In genomic region chr1:213852107-213852506, GRCh38 we compare ENCODE assay signal across 21 cellular contexts.
"Had no signal": no experiment of that assay in that cellular context is flagged by ENCODE, and none has a peak within 500 bp of the region (broad histone marks: within the 10 kb centered on the region; RNA-seq: fewer than 3 reads in every experiment).

No MANE protein-coding gene starts in this region.

- H3K27me3 Mint-ChIP-seq: stimulated activated naive B cell treated with anti-CD40 and anti-IgM and Interleukin-4, amounts not matched to agents 10 μg/mL and 1 μg/mL and 100 μg/mL, for 72 hours had no signal

- H3K4me1 Mint-ChIP-seq: endodermal cell; mesothelial cell of epicardium; stimulated activated naive B cell treated with anti-CD40 and anti-IgM and Interleukin-4, amounts not matched to agents 10 μg/mL and 1 μg/mL and 100 μg/mL, for 72 hours; WTC11 had no signal

- H3K4me1 ChIP-seq: adrenal gland, foreskin keratinocyte, sigmoid colon, tibial nerve had no signal

- ATAC-seq: foreskin keratinocyte; left lobe of liver; stimulated activated naive B cell treated with anti-CD40 and anti-IgM and Interleukin-4, amounts not matched to agents 10 μg/mL and 1 μg/mL and 100 μg/mL, for 72 hours; WTC11 had no signal

- H3K4me3 Mint-ChIP-seq: endodermal cell; mesothelial cell of epicardium; nephron progenitor cell; stimulated activated naive B cell treated with anti-CD40 and anti-IgM and Interleukin-4, amounts not matched to agents 10 μg/mL and 1 μg/mL and 100 μg/mL, for 72 hours; T-helper 2 cell treated with Interferon-gamma antibody and Interleukin-4, amounts not matched to agents 5 μg/mL and 100 μg/mL, for 36 hours; WTC11 had no signal

- H3K9me3 Mint-ChIP-seq: endodermal cell; mesothelial cell of epicardium; nephron progenitor cell; T-helper 2 cell treated with Interferon-gamma antibody and Interleukin-4, amounts not matched to agents 5 μg/mL and 100 μg/mL, for 36 hours; WTC11 had no signal

- H3K4me3 ChIP-seq: adrenal gland, dorsolateral prefrontal cortex, lung, sigmoid colon, tibial nerve had no signal

- H3K27ac Mint-ChIP-seq: endodermal cell; mesothelial cell of epicardium; nephron progenitor cell; stimulated activated naive B cell treated with anti-CD40 and anti-IgM and Interleukin-4, amounts not matched to agents 10 μg/mL and 1 μg/mL and 100 μg/mL, for 72 hours; T-helper 2 cell treated with Interferon-gamma antibody and Interleukin-4, amounts not matched to agents 5 μg/mL and 100 μg/mL, for 36 hours; WTC11 had no signal

- H3K27ac ChIP-seq: adrenal gland, dorsolateral prefrontal cortex, epithelial cell of prostate, foreskin keratinocyte, sigmoid colon, tibial nerve had no signal

- H3K36me3 ChIP-seq: adrenal gland, sigmoid colon, tibial nerve had no signal

- H3K27me3 ChIP-seq: adrenal gland, foreskin keratinocyte, sigmoid colon, tibial nerve had no signal

- H3K9me3 ChIP-seq: adrenal gland, sigmoid colon, tibial nerve had no signal

- DNase-seq: activated CD4-positive, alpha-beta T cell treated with anti-CD3 and anti-CD28 coated beads for 4 hours; adrenal gland; dorsolateral prefrontal cortex; endodermal cell; foreskin keratinocyte; glutamatergic neuron; hypothalamus; kidney; nephron progenitor cell; nucleus accumbens; sigmoid colon; stimulated activated CD4-positive, alpha-beta T cell treated with anti-CD3 and anti-CD28 coated beads, Interleukin-4, amount 100 ng/mL, for 24 hours; stimulated activated naive B cell treated with anti-CD40 and anti-IgM and Interleukin-4, amounts not matched to agents 10 μg/mL and 1 μg/mL and 100 μg/mL, for 72 hours; SW 1271 had no signal

- H3K36me3 Mint-ChIP-seq: mesothelial cell of epicardium; stimulated activated naive B cell treated with anti-CD40 and anti-IgM and Interleukin-4, amounts not matched to agents 10 μg/mL and 1 μg/mL and 100 μg/mL, for 72 hours; WTC11 had no signal
